ENCODE assay signal across 20 cellular contexts in the genomic region with DNA sequence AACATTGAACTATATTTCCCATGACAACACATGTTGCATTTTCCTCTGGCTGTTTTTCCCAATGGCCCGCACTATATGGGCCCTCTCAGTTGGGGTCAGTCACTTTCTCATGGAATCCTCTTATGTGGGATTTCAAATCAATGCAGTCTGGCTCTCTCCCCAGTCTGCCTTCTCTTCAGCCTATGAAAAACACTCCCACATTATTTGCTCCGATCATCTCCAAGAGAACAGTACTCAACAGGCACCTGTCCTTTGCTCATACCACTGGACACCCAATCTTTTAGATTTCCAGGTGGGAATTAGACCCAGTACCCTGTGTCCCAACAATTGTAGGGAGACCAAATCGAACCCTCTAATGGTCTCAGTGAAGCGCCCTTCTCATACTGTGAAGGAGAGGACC.
"Had no signal": no experiment of that assay in that cellular context is flagged by ENCODE, and none has a peak within 500 bp of the region (broad histone marks: within the 10 kb centered on the region; RNA-seq: fewer than 3 reads in every experiment).

No MANE protein-coding gene starts in this region.

- H3K79me2 ChIP-seq: parathyroid adenoma had no signal

- H3K9me3 ChIP-seq: left lung, psoas muscle, tibial artery, upper lobe of right lung, vagina had no signal

- DNase-seq: effector CD4-positive, alpha-beta T cell; endodermal cell; foreskin melanocyte; head of caudate nucleus; hypothalamus; islet precursor cell; left lung; mesendoderm; naive B cell; psoas muscle; retina; small intestine; stimulated activated CD4-positive, alpha-beta T cell treated with anti-CD3 and anti-CD28 coated beads, Interleukin-12 subunit alpha, Interleukin-12 subunit beta, amount 100 ng/mL, for 4 hours; stimulated activated naive CD4-positive, alpha-beta T cell; tibial artery; upper lobe of right lung had no signal

- H3K36me3 Mint-ChIP-seq: naive B cell had no signal

- H3K27ac ChIP-seq: coronary artery, parathyroid adenoma, psoas muscle, tibial artery, upper lobe of right lung, vagina had no signal

- H3K9me3 Mint-ChIP-seq: endodermal cell had no signal

- H3K4me1 Mint-ChIP-seq: naive B cell, nephron had no signal

- H3K27ac Mint-ChIP-seq: endodermal cell, nephron had no signal

- H2AFZ ChIP-seq: parathyroid adenoma had no signal

- H3K4me3 ChIP-seq: coronary artery, left lung, psoas muscle, tibial artery, upper lobe of right lung, vagina had no signal

- H3K4me1 ChIP-seq: left lung, parathyroid adenoma, psoas muscle, upper lobe of right lung, vagina had no signal

- H3K4me3 Mint-ChIP-seq: endodermal cell, naive B cell, nephron had no signal

- ATAC-seq: psoas muscle had no signal

- H3K36me3 ChIP-seq: left lung, tibial artery, upper lobe of right lung, vagina had no signal

- H3K9ac ChIP-seq: parathyroid adenoma had no signal

- H3K27me3 ChIP-seq: left lung, tibial artery, upper lobe of right lung, vagina had no signal
